ENCODE assay signal across 8 cellular contexts in genomic region chr5:95811461-95812099, GRCh38. TPM values are rescaled to one million over a fixed set of nuclear protein-coding genes. Genes with fewer than 3 reads are reported as not detected.
DNase-seq lines count a peak whose midpoint lies in the region; ATAC-seq, FAIRE-seq and TF ChIP-seq lines count a peak whose summit lies in the region.
"Not testable (repeated sequence)": the region's sequence is repeated elsewhere in the genome, so short reads cannot be mapped to it uniquely, and the experiment has no call there.

No MANE protein-coding gene starts in this region.

- not testable (repeated sequence) for H3K4me3 ChIP-seq in astrocyte (ENCODE audit: insufficient read depth, low read depth, low read length); cardiac muscle cell; muscle layer of colon (ENCODE audit: low read depth in 1 of 2, low read length in 2 of 2); sigmoid colon; upper lobe of left lung

- POLR2A ChIA-PET in T-cell (lab: Charles Lee) = interaction anchor here in 1 of 2 donors (1.8 kb wide), 1 partner anchor 10 kb away, joined by 6 read pairs; the partner anchor contains the start of gene GLRX

- H3K4me1 Mint-ChIP-seq in CD14-positive monocyte = peaks cover 77% of the 10 kb centered on the region
- peaks cover 85 to 91% (median 91%) of the 10 kb centered on the region in 3 donors for H3K4me1 Mint-ChIP-seq in T-cell
- H3K4me1 Mint-ChIP-seq in activated T-cell treated with anti-CD3 and anti-CD28 coated beads, Interleukin-2, amount 50 U/mL, for 72 hours (ENCODE audit: low read depth) = peaks cover 73% of the 10 kb centered on the region
- H3K4me1 Mint-ChIP-seq in astrocyte (ENCODE audit: low read depth, unreplicated experiment) = peaks cover 38% of the 10 kb centered on the region

- H3K36me3 ChIP-seq in astrocyte (ENCODE audit: insufficient read depth, low read length); cardiac muscle cell: not testable (repeated sequence)
- peaks cover 16% of the 10 kb centered on the region for H3K36me3 ChIP-seq in muscle layer of colon (ENCODE audit: insufficient read depth, low read length)
- H3K36me3 ChIP-seq in sigmoid colon = peaks cover 0 to 21% (median 8%) of the 10 kb centered on the region in 4 donors
- peaks cover 0 to 41% (median 21%) of the 10 kb centered on the region in 4 donors for H3K36me3 ChIP-seq in upper lobe of left lung

- not testable (repeated sequence) for H4K20me1 ChIP-seq in astrocyte (ENCODE audit: insufficient read depth, low read length)

- H3K79me2 ChIP-seq in astrocyte (ENCODE audit: insufficient read depth, low read length) = not testable (repeated sequence)

- not testable (repeated sequence) for H3K27ac ChIP-seq in astrocyte (ENCODE audit: low read depth, low read length)
- H3K27ac ChIP-seq in cardiac muscle cell (peak overlapping the region; percentile 80), muscle layer of colon (ENCODE audit: low read depth, low read length) (peak overlapping the region; percentile 40), sigmoid colon (peak overlapping the region; percentile 44 to 79 (median 62)), upper lobe of left lung (peak overlapping the region in 3 of 4 donors; percentile 12 to 65 (median 44))

- not testable (repeated sequence) for FAIRE-seq in astrocyte (lab: Jason Lieb, UNC)

- not testable (repeated sequence) for H3K9me3 ChIP-seq in astrocyte (ENCODE audit: insufficient read depth, low read depth, low read length); cardiac muscle cell (ENCODE audit: low read depth); muscle layer of colon (ENCODE audit: low read length); sigmoid colon; upper lobe of left lung

- not testable (repeated sequence) for H2AFZ ChIP-seq in astrocyte (ENCODE audit: low read depth, low read length)

- H3K27ac Mint-ChIP-seq in CD14-positive monocyte (peak overlapping the region in 6 of 7 donors; percentile 58 to 90 (median 76)), T-cell (peak overlapping the region; percentile 95 to 98), astrocyte (ENCODE audit: unreplicated experiment) (peak overlapping the region; percentile 60)
- peak overlapping the region; percentile 66 for H3K27ac Mint-ChIP-seq in activated T-cell treated with anti-CD3 and anti-CD28 coated beads, Interleukin-2, amount 50 U/mL, for 72 hours

- H3K4me3 Mint-ChIP-seq in CD14-positive monocyte (peak overlapping the region in 1 of 2 donors; percentile 3), T-cell (peak overlapping the region in 2 of 3 donors; percentile 28 to 73), astrocyte (ENCODE audit: unreplicated experiment) (peak overlapping the region; percentile 55)
- peak overlapping the region; percentile 77 to 81 for H3K4me3 Mint-ChIP-seq in activated T-cell treated with anti-CD3 and anti-CD28 coated beads, Interleukin-2, amount 50 U/mL, for 72 hours

- H3K36me3 Mint-ChIP-seq in CD14-positive monocyte = peaks cover 60 to 90% of the 10 kb centered on the region in 2 donors
- peaks cover 40% of the 10 kb centered on the region for H3K36me3 Mint-ChIP-seq in T-cell
- not testable (repeated sequence) for H3K36me3 Mint-ChIP-seq in activated T-cell treated with anti-CD3 and anti-CD28 coated beads, Interleukin-2, amount 50 U/mL, for 72 hours (ENCODE audit: insufficient read depth in 2 of 2)
- peaks cover 24% of the 10 kb centered on the region for H3K36me3 Mint-ChIP-seq in astrocyte (ENCODE audit: low read depth, unreplicated experiment)

- TF ChIP-seq EP300 in sigmoid colon (IDR thresholded peaks at IDR 0.05); upper lobe of left lung (IDR thresholded peaks at IDR 0.05): not testable (repeated sequence)

- CTCF ChIA-PET in T-cell (lab: Charles Lee) = interaction anchor here (1.2 to 4.4 kb wide), 5 partner anchors 12 to 33 kb away, joined by 3 to 45 read pairs (median 5); partner anchors contain the start of gene GLRX (in 1 of the 2)

- not testable (repeated sequence) for TF ChIP-seq POLR2A in sigmoid colon (IDR thresholded peaks at IDR 0.05); upper lobe of left lung (IDR thresholded peaks at IDR 0.05)

- H3K27me3 ChIP-seq in astrocyte (ENCODE audit: insufficient read depth, low read length); cardiac muscle cell; muscle layer of colon (ENCODE audit: control insufficient read depth in 1 of 2, insufficient read depth in 2 of 2, low read length in 2 of 2); sigmoid colon; upper lobe of left lung: not testable (repeated sequence)

- not testable (repeated sequence) for TF ChIP-seq CTCF in CD14-positive monocyte (IDR thresholded peaks at IDR 0.05); astrocyte (IDR thresholded peaks at IDR 0.05; ENCODE audit: insufficient read depth, low read depth, low read length); cardiac muscle cell (IDR thresholded peaks at IDR 0.05; ENCODE audit: low read depth, low read length); sigmoid colon (IDR thresholded peaks at IDR 0.05); upper lobe of left lung (IDR thresholded peaks at IDR 0.05)

- H3K4me2 ChIP-seq in astrocyte (ENCODE audit: low read length) = not testable (repeated sequence)

- H3K4me1 ChIP-seq in astrocyte (ENCODE audit: insufficient read depth, low read length) (peaks cover 19% of the 10 kb centered on the region), cardiac muscle cell (ENCODE audit: low read depth) (peaks cover 53% of the 10 kb centered on the region), muscle layer of colon (ENCODE audit: insufficient read depth, low read length) (peaks cover 37% of the 10 kb centered on the region), sigmoid colon (peaks cover 0 to 48% (median 46%) of the 10 kb centered on the region in 4 donors), upper lobe of left lung (peaks cover 43 to 59% (median 54%) of the 10 kb centered on the region in 4 donors)

- intact Hi-C loops in CD14-positive monocyte (cut with micrococcal nuclease); sigmoid colon (cut with DNase I): not testable (repeated sequence)

- H3K27me3 Mint-ChIP-seq in CD14-positive monocyte (ENCODE audit: low read depth in 3 of 3); T-cell; activated T-cell treated with anti-CD3 and anti-CD28 coated beads, Interleukin-2, amount 50 U/mL, for 72 hours (ENCODE audit: low read depth); astrocyte (ENCODE audit: low read depth, unreplicated experiment): not testable (repeated sequence)

- not testable (repeated sequence) for DNase-seq in CD14-positive monocyte (ENCODE audit: low spot score); T-cell; activated T-cell treated with anti-CD3 and anti-CD28 coated beads, Interleukin-2, amount 50 U/mL, for 72 hours; astrocyte (ENCODE audit: low read depth); cardiac muscle cell (ENCODE audit: low read depth in 1 of 2, low spot score in 1 of 2); sigmoid colon; upper lobe of left lung

- H3K9ac ChIP-seq in astrocyte (ENCODE audit: low read length); muscle layer of colon (ENCODE audit: low read length): not testable (repeated sequence)

- not testable (repeated sequence) for H3K9me3 Mint-ChIP-seq in CD14-positive monocyte; T-cell; activated T-cell treated with anti-CD3 and anti-CD28 coated beads, Interleukin-2, amount 50 U/mL, for 72 hours; astrocyte (ENCODE audit: unreplicated experiment)

- WGBS in sigmoid colon, 2 donors = 76 to 81% methylated on average over 13 of the region's 13 CpGs
- WGBS in upper lobe of left lung, 2 donors = 83 to 84% methylated on average over 13 of the region's 13 CpGs

- ATAC-seq in T-cell (replicated peaks in 1 of 4); activated T-cell treated with anti-CD3 and anti-CD28 coated beads, Interleukin-2, amount 50 U/mL, for 72 hours (replicated peaks in 1 of 2); upper lobe of left lung (ENCODE audit: low FRiP score in 2 of 2): not testable (repeated sequence)

RNA-seq across cellular contexts. Expression of gene GLRX, which starts 10.9 kb away (rescaled TPM):
- polyA plus RNA-seq in CD14-positive monocyte = 100 to 1,000 TPM; 555 to 603 TPM
- 10 to 100 TPM; 27.6 to 73.3 (median 56.8) TPM for total RNA-seq in T-cell
- 10 to 100 TPM; 19.1 to 23.4 TPM for total RNA-seq in activated T-cell treated with anti-CD3 and anti-CD28 coated beads, Interleukin-2, amount 50 U/mL, for 72 hours
- 38.4 and 40.5 TPM in 2 replicates for total RNA-seq in astrocyte
- 15.7 and 23.9 TPM in 2 replicates for total RNA-seq in cardiac muscle cell
- polyA plus RNA-seq in cardiac muscle cell = 51.1 and 54.8 TPM in 2 replicates
- total RNA-seq in sigmoid colon = 10 to 100 TPM; 30.2 to 43.2 (median 42.8) TPM
- polyA plus RNA-seq in sigmoid colon = 100 to 1,000 TPM; 220 to 409 (median 261) TPM
- total RNA-seq in upper lobe of left lung = 10 to 100 TPM; 22.0 to 99.9 (median 78.5) TPM
